ENCODE assay signal across 1 cellular context in genomic region chr7:106071356-106071998, GRCh38.
A peak's percentile ranks its signal among the peaks of the same experiment; 100 is the strongest.
TF ChIP-seq lines count a peak whose summit lies in the region.

No MANE protein-coding gene starts in this region.

TF ChIP-seq in GM12878, 131 proteins besides CTCF, POLR2A, EP300 and RAD21 (continued from another document):
- TF ChIP-seq REST (IDR thresholded peaks at IDR 0.05; ENCODE audit: low read depth, low read length) (no peak), NFYA (IDR thresholded peaks at IDR 0.05; ENCODE audit: borderline replicate concordance, low read depth, low read length) (no peak), ZNF24 (IDR thresholded peaks at IDR 0.05) (no peak), RELB (IDR thresholded peaks at IDR 0.05; ENCODE audit: low read depth) (peak; percentile 93), BCL3 (IDR thresholded peaks at IDR 0.05; ENCODE audit: borderline replicate concordance, insufficient read depth, low read depth, low read length, poor library complexity, severe bottlenecking) (peak; percentile 64)
